Comparison of ENCODE assay signal across 20 cellular contexts in genomic region chr7:129532375-129532774, GRCh38. TPM values are rescaled to one million over a fixed set of nuclear protein-coding genes. Genes with fewer than 3 reads are reported as not detected.
"Had no signal": no experiment of that assay in that cellular context is flagged by ENCODE, and none has a peak within 500 bp of the region (broad histone marks: within the 10 kb centered on the region; RNA-seq: fewer than 3 reads in every experiment).

No MANE protein-coding gene starts in this region.

- H3K27ac ChIP-seq: dorsolateral prefrontal cortex, hepatocyte, thoracic aorta, transverse colon had no signal

- H3K4me2 ChIP-seq: hepatocyte had no signal

- H3K9me3 Mint-ChIP-seq: nephron; stimulated activated naive B cell treated with anti-CD40 and anti-IgM and Interleukin-4, amounts not matched to agents 10 μg/mL and 1 μg/mL and 100 μg/mL, for 72 hours; stimulated activated naive CD8-positive, alpha-beta T cell treated with anti-CD3 and anti-CD28 coated beads, Interleukin-15, amount 100 ng/mL, for 72 hours had no signal

- H3K27me3 ChIP-seq: dorsolateral prefrontal cortex, hepatocyte, transverse colon had no signal

- H3K4me1 ChIP-seq: transverse colon had no signal

- FAIRE-seq: urothelium cell line had no signal

- H3K9me3 ChIP-seq: thoracic aorta, transverse colon had no signal

- H3K36me3 Mint-ChIP-seq: stimulated activated naive B cell treated with anti-CD40 and anti-IgM and Interleukin-4, amounts not matched to agents 10 μg/mL and 1 μg/mL and 100 μg/mL, for 72 hours had no signal

- H3K36me3 ChIP-seq: thoracic aorta, transverse colon had no signal

- ATAC-seq: left lobe of liver; sciatic nerve; stimulated activated naive B cell treated with anti-CD40 and anti-IgM and Interleukin-4, amounts not matched to agents 10 μg/mL and 1 μg/mL and 100 μg/mL, for 72 hours; stimulated activated naive CD8-positive, alpha-beta T cell treated with anti-CD3 and anti-CD28 coated beads, Interleukin-15, amount 100 ng/mL, for 72 hours had no signal

- H3K79me2 ChIP-seq: hepatocyte had no signal

- H3K4me3 Mint-ChIP-seq: nephron; stimulated activated naive B cell treated with anti-CD40 and anti-IgM and Interleukin-4, amounts not matched to agents 10 μg/mL and 1 μg/mL and 100 μg/mL, for 72 hours; stimulated activated naive CD8-positive, alpha-beta T cell treated with anti-CD3 and anti-CD28 coated beads, Interleukin-15, amount 100 ng/mL, for 72 hours had no signal

- DNase-seq: cortex of kidney; dorsolateral prefrontal cortex; effector CD8-positive, alpha-beta T cell; foreskin melanocyte; head of caudate nucleus; mammary epithelial cell; stimulated activated CD4-positive, alpha-beta T cell treated with anti-CD3 and anti-CD28 coated beads, Interleukin-2, amount 100 ng/mL, for 24 hours; stimulated activated CD4-positive, alpha-beta T cell treated with anti-CD3 and anti-CD28 coated beads, Interleukin-4, amount 100 ng/mL, for 4 hours; stimulated activated naive B cell treated with anti-CD40 and anti-IgM and Interleukin-4, amounts not matched to agents 10 μg/mL and 1 μg/mL and 100 μg/mL, for 72 hours; stimulated activated naive CD8-positive, alpha-beta T cell treated with anti-CD3 and anti-CD28 coated beads, Interleukin-15, amount 100 ng/mL, for 72 hours; substantia nigra; transverse colon had no signal

- H2AFZ ChIP-seq: hepatocyte had no signal

- H3K4me3 ChIP-seq: dorsolateral prefrontal cortex, hepatocyte, thoracic aorta, transverse colon had no signal

- H3K4me1 Mint-ChIP-seq: nephron had no signal

- H3K27ac Mint-ChIP-seq: nephron; stimulated activated naive B cell treated with anti-CD40 and anti-IgM and Interleukin-4, amounts not matched to agents 10 μg/mL and 1 μg/mL and 100 μg/mL, for 72 hours had no signal

RNA-seq across cellular contexts. Expression of gene SMKR1, which starts 30.0 kb away (rescaled TPM):
- total RNA-seq: hepatocyte, left lobe of liver, osteocyte, skeletal muscle tissue, thoracic aorta, transverse colon had no signal
